1 cellular context compared by ENCODE assay signal in genomic region chr5:178186417-178186816, GRCh38.
A peak's percentile ranks its signal among the peaks of the same experiment; 100 is the strongest.
TF ChIP-seq lines count a peak whose summit lies in the region.

No MANE protein-coding gene starts in this region.

TF ChIP-seq in HepG2, 621 proteins besides CTCF, POLR2A, EP300 and RAD21:
- TF ChIP-seq ZNF788 (CRISPR knock-in tag; IDR thresholded peaks at IDR 0.05; ENCODE audit: borderline replicate concordance) (no peak), MAFK (conservative IDR thresholded peaks at IDR 0.05 in 1 of 2, IDR thresholded peaks at IDR 0.05 in 1 of 2; ENCODE audit: low read length in 2 of 2) (peak; percentile 12 to 59; a peak in 2 of 4 replicates), KDM2A (CRISPR knock-in tag; IDR thresholded peaks at IDR 0.05; ENCODE audit: borderline replicate concordance, low read depth) (no peak), MAFF (IDR thresholded peaks at IDR 0.05; ENCODE audit: low read depth, low read length) (peak; percentile 54), ZSCAN9 (CRISPR knock-in tag; IDR thresholded peaks at IDR 0.05; ENCODE audit: borderline replicate concordance) (no peak)
- TF ChIP-seq, protein P1, sequence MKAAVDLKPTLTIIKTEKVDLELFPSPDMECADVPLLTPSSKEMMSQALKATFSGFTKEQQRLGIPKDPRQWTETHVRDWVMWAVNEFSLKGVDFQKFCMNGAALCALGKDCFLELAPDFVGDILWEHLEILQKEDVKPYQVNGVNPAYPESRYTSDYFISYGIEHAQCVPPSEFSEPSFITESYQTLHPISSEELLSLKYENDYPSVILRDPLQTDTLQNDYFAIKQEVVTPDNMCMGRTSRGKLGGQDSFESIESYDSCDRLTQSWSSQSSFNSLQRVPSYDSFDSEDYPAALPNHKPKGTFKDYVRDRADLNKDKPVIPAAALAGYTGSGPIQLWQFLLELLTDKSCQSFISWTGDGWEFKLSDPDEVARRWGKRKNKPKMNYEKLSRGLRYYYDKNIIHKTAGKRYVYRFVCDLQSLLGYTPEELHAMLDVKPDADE (CRISPR knock-in tag; IDR thresholded peaks at IDR 0.05) = no peak
